10 cellular contexts compared by ENCODE assay signal in genomic region chr21:36202721-36203602, GRCh38. TPM values are rescaled to one million over a fixed set of nuclear protein-coding genes. Genes with fewer than 3 reads are reported as not detected.
DNase-seq lines count a peak whose midpoint lies in the region; ATAC-seq and TF ChIP-seq lines count a peak whose summit lies in the region.
"Had no signal": no experiment of that assay in that cellular context is flagged by ENCODE, and none has a peak within 500 bp of the region (broad histone marks: within the 10 kb centered on the region; RNA-seq: fewer than 3 reads in every experiment).

No MANE protein-coding gene starts in this region.

- intact Hi-C loops in PC-3 (cut with micrococcal nuclease), result loop anchor here (1.0 to 10.0 kb wide), 3 partner anchors 7 to 138 kb away; partner anchors contain the start of genes DOP1B and SETD4

- H3K4me1 Mint-ChIP-seq in progenitor cell of endocrine pancreas (ENCODE audit: low read depth), result peaks cover 57% of the 10 kb centered on the region
- H3K4me1 Mint-ChIP-seq: brain had no signal

- no peaks in the 10 kb centered on the region for H3K9me3 Mint-ChIP-seq in progenitor cell of endocrine pancreas (ENCODE audit: low read depth)
- H3K9me3 Mint-ChIP-seq: brain, natural killer cell had no signal

- peak overlapping the region; percentile 92 for H3K27ac Mint-ChIP-seq in progenitor cell of endocrine pancreas
- H3K27ac Mint-ChIP-seq: natural killer cell had no signal

- 0 out of 2 replicates have a peak, but pooled peaks cover 2% of the 10 kb centered on the region for H3K36me3 ChIP-seq in PC-3 (ENCODE audit: low read depth, low read length)

- no peaks in the 10 kb centered on the region for H3K9me3 ChIP-seq in PC-3 (ENCODE audit: low read length)

- peak overlapping the region; percentile 17 for H3K4me3 Mint-ChIP-seq in progenitor cell of endocrine pancreas (ENCODE audit: low read depth)
- H3K4me3 Mint-ChIP-seq: brain, natural killer cell had no signal

- no peaks in the 10 kb centered on the region for H3K27me3 ChIP-seq in PC-3 (ENCODE audit: low read length)

- peak overlapping the region; percentile 52 for H3K4me3 ChIP-seq in PC-3 (ENCODE audit: low read length)

- H3K27me3 Mint-ChIP-seq in progenitor cell of endocrine pancreas, result no peaks in the 10 kb centered on the region

- no peaks in the 10 kb centered on the region for H3K79me2 ChIP-seq in PC-3 (ENCODE audit: low read length)

- no peaks in the 10 kb centered on the region for H4K20me1 ChIP-seq in PC-3 (ENCODE audit: low read length)

- peaks cover 51% of the 10 kb centered on the region for H3K4me1 ChIP-seq in PC-3 (ENCODE audit: insufficient read depth, low read length)

- peak overlapping the region; percentile 83 for H3K4me2 ChIP-seq in PC-3 (ENCODE audit: low read length)

- H3K36me3 Mint-ChIP-seq in progenitor cell of endocrine pancreas (ENCODE audit: insufficient read depth), result peaks cover 6% of the 10 kb centered on the region
- H3K36me3 Mint-ChIP-seq: natural killer cell had no signal

- TF ChIP-seq CTCF in PC-3 (conservative IDR thresholded peaks at IDR 0.05; ENCODE audit: low read depth, low read length), result no peak
- no peak for TF ChIP-seq CTCF in progenitor cell of endocrine pancreas (IDR thresholded peaks at IDR 0.05; ENCODE audit: unreplicated experiment)

- peaks cover 23% of the 10 kb centered on the region for H3F3A ChIP-seq in PC-3 (ENCODE audit: low read length, unreplicated experiment)

- no peaks in the 10 kb centered on the region for H3K9me2 ChIP-seq in PC-3 (replicated peaks; ENCODE audit: low read length)

- ATAC-seq in PC-3 (peak; percentile 52), esophagus mucosa (peak; percentile 59), HG03520 (IDR thresholded peaks at IDR 0.05; ENCODE audit: unreplicated experiment) (no peak), GM18907 (IDR thresholded peaks at IDR 0.05; ENCODE audit: unreplicated experiment) (no peak)

- H3K27ac ChIP-seq in PC-3 (ENCODE audit: low read length), result peak overlapping the region; percentile 99

- CTCF ChIA-PET in PC-3 (lab: Charles Lee), result interaction anchor here (0.6 to 1.3 kb wide), 3 partner anchors 46 to 67 kb away, joined by 3 to 5 read pairs (median 4); no protein-coding TSS in a partner anchor

- DNase-seq in ELR (ENCODE audit: low read depth) (peak; percentile 70), PC-3 (peak; percentile 83), progenitor cell of endocrine pancreas (ENCODE audit: low spot score, unreplicated experiment) (no peak)
- no peak for DNase-seq in activated effector memory CD4-positive, alpha-beta T cell treated with anti-CD3 and anti-CD28 coated beads, Interleukin-2, amount 50 U/mL, for 16 hours
- DNase-seq: natural killer cell; stimulated activated naive CD4-positive, alpha-beta T cell had no signal

- POLR2A ChIA-PET in PC-3 (lab: Charles Lee; ENCODE audit: unreplicated experiment), result interaction anchor here (0.6 to 1.3 kb wide), 7 partner anchors 23 to 500 kb away, joined by 3 to 9 read pairs (median 4); partner anchors contain the start of genes CHAF1B and MORC3

- TSS peak; percentile 67 for BruUV-seq in PC-3 (replicated peaks; lab: Mats Ljungman, UMichigan)

- H2AFZ ChIP-seq in PC-3 (ENCODE audit: low read length), result peak overlapping the region; percentile 16; the same call in 1 of the 2 replicates

- H3K9ac ChIP-seq in PC-3 (ENCODE audit: low read length), result peak overlapping the region; percentile 88

RNA-seq across cellular contexts. Expression of gene DOP1B, which starts 46.3 kb away (rescaled TPM):
- total RNA-seq in PC-3 (2014; rRNA removed) (7.0 and 8.9 TPM in 2 replicates), esophagus mucosa (23.8 TPM), progenitor cell of endocrine pancreas (47.7 and 57.4 TPM in 2 replicates)

Comparison
In these comparisons a context has a peak if more than half of its experiments do, and no peak if none do; other contexts are left out.
1. DNase-seq: peak in ELR (single experiment) and PC-3 (single experiment); none in progenitor cell of endocrine pancreas (single experiment) and activated effector memory CD4-positive, alpha-beta T cell treated with anti-CD3 and anti-CD28 coated beads, Interleukin-2, amount 50 U/mL, for 16 hours (single experiment).
2. ATAC-seq: peak in PC-3 (single experiment) and esophagus mucosa (single experiment); none in HG03520 (single experiment) and GM18907 (single experiment).